In the genomic region with DNA sequence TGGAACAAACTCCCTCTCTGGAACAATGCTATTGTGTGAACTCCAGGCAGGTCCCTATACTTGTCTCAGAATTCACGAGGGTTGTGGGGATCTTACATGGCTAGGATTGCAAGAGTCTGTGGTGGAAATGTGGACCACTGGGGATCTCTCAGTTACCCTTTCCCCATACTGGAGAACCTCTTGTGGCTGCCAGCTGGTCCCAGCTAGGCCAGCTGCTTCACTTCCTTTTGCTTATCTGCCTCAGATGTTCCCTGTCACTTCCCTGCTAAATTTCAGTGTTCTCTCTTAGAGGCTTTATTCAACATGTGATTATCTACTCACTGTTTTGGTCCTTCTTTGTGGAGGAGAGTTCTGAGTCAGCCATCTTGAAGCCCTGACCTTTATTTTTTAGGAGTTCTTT, we compare ENCODE assay signal across 23 cellular contexts.
DNase-seq lines count a peak whose midpoint lies in the region; ATAC-seq and TF ChIP-seq lines count a peak whose summit lies in the region.
"Had no signal": no experiment of that assay in that cellular context is flagged by ENCODE, and none has a peak within 500 bp of the region (broad histone marks: within the 10 kb centered on the region; RNA-seq: fewer than 3 reads in every experiment).

No MANE protein-coding gene starts in this region.

- peaks cover 23% of the 10 kb centered on the region for H3K4me1 Mint-ChIP-seq in activated naive CD8-positive, alpha-beta T cell (ENCODE audit: low read depth)
- peaks cover 16% of the 10 kb centered on the region for H3K4me1 Mint-ChIP-seq in activated naive CD8-positive, alpha-beta T cell treated with anti-CD3 and anti-CD28 coated beads, Interleukin-2, amount 50 U/mL, for 24 hours
- peaks cover 31 to 38% (median 34%) of the 10 kb centered on the region in 3 donors for H3K4me1 Mint-ChIP-seq in T-cell

- TF ChIP-seq EP300 in suprapubic skin (IDR thresholded peaks at IDR 0.05), result no peak

- intact Hi-C loops in lower leg skin (cut with DNase I; ENCODE audit: low total_unique reads), result no loop called here

- peaks cover 47% of the 10 kb centered on the region for H3K36me3 Mint-ChIP-seq in activated naive CD8-positive, alpha-beta T cell
- peaks cover 45% of the 10 kb centered on the region for H3K36me3 Mint-ChIP-seq in activated naive CD8-positive, alpha-beta T cell treated with anti-CD3 and anti-CD28 coated beads, Interleukin-2, amount 50 U/mL, for 24 hours (ENCODE audit: low read depth)
- H3K36me3 Mint-ChIP-seq in T-cell, result peaks cover 68% of the 10 kb centered on the region

- H3K27me3 ChIP-seq in suprapubic skin, result no peaks in the 10 kb centered on the region
- H3K27me3 ChIP-seq: spleen had no signal

- peak overlapping the region; percentile 70 for H3K27ac Mint-ChIP-seq in activated naive CD8-positive, alpha-beta T cell
- no peak overlapping the region for H3K27ac Mint-ChIP-seq in activated naive CD8-positive, alpha-beta T cell treated with anti-CD3 and anti-CD28 coated beads, Interleukin-2, amount 50 U/mL, for 24 hours
- peak overlapping the region; percentile 0 to 24 for H3K27ac Mint-ChIP-seq in T-cell
- H3K27ac Mint-ChIP-seq: activated CD8-positive, alpha-beta T cell treated with anti-CD3 and anti-CD28 coated beads for 36 hours; type B pancreatic cell had no signal

- no CpG with 5 or more reads among the region's 1 CpG for WGBS in suprapubic skin
- 82 to 88% methylated on average over 1 of the region's 1 CpG for WGBS in lower leg skin, 2 donors

- DNase-seq in activated naive CD8-positive, alpha-beta T cell treated with anti-CD3 and anti-CD28 coated beads, Interleukin-2, amount 50 U/mL, for 24 hours, result no peak
- DNase-seq in T-cell, result no peak
- peak; percentile 23 for DNase-seq in fibroblast of villous mesenchyme (ENCODE audit: low read depth)
- DNase-seq in SKM-1 treated with dmso at 0.1 percent for 144 hours (lab: John Stamatoyannopoulos, UW; ENCODE audit: unreplicated experiment), result no peak
- no peak for DNase-seq in NCI-H128 (lab: John Stamatoyannopoulos, UW; ENCODE audit: unreplicated experiment)
- no peak for DNase-seq in suprapubic skin (ENCODE audit: low spot score in 2 of 2)
- DNase-seq in lower leg skin (ENCODE audit: low spot score in 2 of 2), result no peak
- DNase-seq: activated CD8-positive, alpha-beta T cell treated with anti-CD3 and anti-CD28 coated beads for 36 hours; amygdala; C1 segment of cervical spinal cord; GOT3; Karpas-422; NCI-H187 treated with DMSO at 0.1 percent for 48 hours; NCI-H510A; spleen; stimulated activated naive CD4-positive, alpha-beta T cell; WERI-Rb-1 had no signal

- no peak for ATAC-seq in activated naive CD8-positive, alpha-beta T cell treated with anti-CD3 and anti-CD28 coated beads, Interleukin-2, amount 50 U/mL, for 24 hours
- ATAC-seq in T-cell (replicated peaks in 1 of 4), result no peak
- ATAC-seq: A549; activated CD8-positive, alpha-beta T cell treated with anti-CD3 and anti-CD28 coated beads for 36 hours; GM12878; left lobe of liver had no signal

- no peaks in the 10 kb centered on the region for H3K27me3 Mint-ChIP-seq in activated naive CD8-positive, alpha-beta T cell
- no peaks in the 10 kb centered on the region for H3K27me3 Mint-ChIP-seq in activated naive CD8-positive, alpha-beta T cell treated with anti-CD3 and anti-CD28 coated beads, Interleukin-2, amount 50 U/mL, for 24 hours
- H3K27me3 Mint-ChIP-seq in T-cell, result no peaks in the 10 kb centered on the region
- H3K27me3 Mint-ChIP-seq: activated CD8-positive, alpha-beta T cell treated with anti-CD3 and anti-CD28 coated beads for 36 hours; type B pancreatic cell had no signal

- peaks cover 6% of the 10 kb centered on the region for H3K9me3 ChIP-seq in suprapubic skin
- H3K9me3 ChIP-seq: A549 had no signal

- no peak overlapping the region for H3K27ac ChIP-seq in suprapubic skin
- H3K27ac ChIP-seq: A549, SK-N-MC, spleen, WERI-Rb-1 had no signal

- H3K36me3 ChIP-seq in suprapubic skin, result no peaks in the 10 kb centered on the region
- H3K36me3 ChIP-seq: WERI-Rb-1 had no signal

- CTCF ChIA-PET in T-cell (lab: Charles Lee), result no interaction called here

- POLR2A ChIA-PET in T-cell (lab: Charles Lee), result no interaction called here

- H3K4me1 ChIP-seq in suprapubic skin, result no peaks in the 10 kb centered on the region
- H3K4me1 ChIP-seq: A549, spleen had no signal

- H3K9me3 Mint-ChIP-seq in activated naive CD8-positive, alpha-beta T cell (ENCODE audit: low read depth), result peaks cover 23% of the 10 kb centered on the region
- H3K9me3 Mint-ChIP-seq in activated naive CD8-positive, alpha-beta T cell treated with anti-CD3 and anti-CD28 coated beads, Interleukin-2, amount 50 U/mL, for 24 hours, result peaks cover 29% of the 10 kb centered on the region
- H3K9me3 Mint-ChIP-seq in T-cell, result peaks cover 15 to 25% (median 24%) of the 10 kb centered on the region in 3 donors

- no peak overlapping the region for H3K4me3 Mint-ChIP-seq in activated naive CD8-positive, alpha-beta T cell
- no peak overlapping the region for H3K4me3 Mint-ChIP-seq in activated naive CD8-positive, alpha-beta T cell treated with anti-CD3 and anti-CD28 coated beads, Interleukin-2, amount 50 U/mL, for 24 hours
- no peak overlapping the region for H3K4me3 Mint-ChIP-seq in T-cell
- H3K4me3 Mint-ChIP-seq: activated CD8-positive, alpha-beta T cell treated with anti-CD3 and anti-CD28 coated beads for 36 hours; type B pancreatic cell had no signal

- TF ChIP-seq POLR2A in suprapubic skin (IDR thresholded peaks at IDR 0.05) (no peak), lower leg skin (IDR thresholded peaks at IDR 0.05) (no peak)

- no peak for TF ChIP-seq CTCF in fibroblast of villous mesenchyme (IDR thresholded peaks at IDR 0.05; ENCODE audit: insufficient read depth, low read depth, low read length)
- TF ChIP-seq CTCF in suprapubic skin (IDR thresholded peaks at IDR 0.05), result no peak
- no peak for TF ChIP-seq CTCF in lower leg skin (IDR thresholded peaks at IDR 0.05)

- H3K4me3 ChIP-seq in fibroblast of villous mesenchyme (ENCODE audit: low read depth, low read length) (no peak overlapping the region), suprapubic skin (no peak overlapping the region), lower leg skin (ENCODE audit: low read depth, poor library complexity, severe bottlenecking) (no peak overlapping the region)
- H3K4me3 ChIP-seq: A549, GM12878, SK-N-MC, spleen had no signal
